1 cellular context compared by ENCODE assay signal in genomic region chr3:73762855-73763254, GRCh38.
TF ChIP-seq lines count a peak whose summit lies in the region.

No MANE protein-coding gene starts in this region.

TF ChIP-seq in H1, 55 proteins besides CTCF, POLR2A, EP300 and RAD21 (continued from another document):
- TF ChIP-seq CHD7 (IDR thresholded peaks at IDR 0.05; ENCODE audit: insufficient replicate concordance, low read length) = peak; percentile 80
